ENCODE assay signal across 14 cellular contexts in the genomic region with DNA sequence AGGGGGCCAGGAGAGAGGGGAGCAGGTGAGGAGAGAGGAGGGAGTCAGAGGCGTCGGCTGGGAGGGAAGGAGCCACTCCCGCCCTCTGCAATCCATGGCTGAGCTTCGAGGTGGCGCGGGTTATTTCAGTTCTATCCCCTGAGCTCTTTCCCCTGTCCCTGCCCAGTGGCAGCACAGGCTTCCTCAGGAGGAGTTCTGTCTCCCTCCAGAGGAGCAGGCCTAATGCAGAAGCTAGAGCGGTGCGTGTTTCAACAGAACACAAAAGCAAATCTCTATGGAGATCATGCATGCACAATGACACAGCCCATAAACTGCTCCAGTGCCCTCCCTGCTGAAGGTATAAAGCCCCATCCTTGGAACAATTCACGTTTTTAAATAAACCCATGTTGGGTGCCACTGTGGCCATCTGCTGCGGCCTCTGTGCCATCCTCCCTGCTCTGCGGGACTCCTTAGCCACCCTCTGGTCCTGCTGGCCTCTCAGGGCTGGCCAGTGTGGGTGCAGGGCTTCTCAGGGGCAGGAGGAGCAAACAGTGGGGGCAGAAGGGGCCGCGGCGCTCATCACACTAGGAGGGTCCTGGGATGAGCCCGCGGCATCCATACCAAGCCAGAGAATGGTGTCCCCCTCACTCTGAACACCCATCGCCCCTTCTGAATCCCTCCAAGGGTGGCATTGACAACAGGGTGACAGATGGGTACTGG.
A peak's percentile ranks its signal among the peaks of the same experiment; 100 is the strongest.
DNase-seq lines count a peak whose midpoint lies in the region; ATAC-seq and TF ChIP-seq lines count a peak whose summit lies in the region.
"Had no signal": no experiment of that assay in that cellular context is flagged by ENCODE, and none has a peak within 500 bp of the region (broad histone marks: within the 10 kb centered on the region; RNA-seq: fewer than 3 reads in every experiment).

No MANE protein-coding gene starts in this region.

- no peaks in the 10 kb centered on the region for H4K20me1 ChIP-seq in smooth muscle cell (ENCODE audit: low read depth)

- H3F3A ChIP-seq in smooth muscle cell (ENCODE audit: low read depth), result peaks cover 28% of the 10 kb centered on the region

- H3K4me1 ChIP-seq in SJCRH30 (peaks cover 52% of the 10 kb centered on the region), foreskin keratinocyte (no peaks in the 10 kb centered on the region), smooth muscle cell (ENCODE audit: low read depth) (peaks cover 4% of the 10 kb centered on the region)

- no peak overlapping the region for H2AFZ ChIP-seq in smooth muscle cell (ENCODE audit: low read depth)

- CTCF ChIA-PET in BJ (lab: Yijun Ruan, JAX), result interaction anchor here (0.9 to 1.4 kb wide), 4 partner anchors 51 to 987 kb away, joined by 3 to 5 read pairs (median 3); no protein-coding TSS in a partner anchor

- no peaks in the 10 kb centered on the region for H3K27me3 ChIP-seq in BJ (ENCODE audit: control insufficient read depth, insufficient read depth, low read length)
- no peaks in the 10 kb centered on the region for H3K27me3 ChIP-seq in SJCRH30
- peaks cover 55% of the 10 kb centered on the region for H3K27me3 ChIP-seq in foreskin keratinocyte
- H3K27me3 ChIP-seq in smooth muscle cell (ENCODE audit: low read depth), result no peaks in the 10 kb centered on the region

- TF ChIP-seq CTCF in BJ (IDR thresholded peaks at IDR 0.05; ENCODE audit: insufficient read depth, low read depth, low read length), result peak; percentile 28; the same call in 1 of the 2 replicates
- peak; percentile 37 for TF ChIP-seq CTCF in foreskin keratinocyte (conservative IDR thresholded peaks at IDR 0.05)
- TF ChIP-seq CTCF in smooth muscle cell (IDR thresholded peaks at IDR 0.05; ENCODE audit: borderline replicate concordance, insufficient read depth, poor library complexity, severe bottlenecking), result no peak

- ATAC-seq in foreskin keratinocyte (peak; percentile 23), SK-N-SH treated with all-trans-retinoic acid at 6 μM for 48 hours (no peak), GM19463 (IDR thresholded peaks at IDR 0.05; ENCODE audit: unreplicated experiment) (no peak)

- H3K79me2 ChIP-seq in smooth muscle cell (ENCODE audit: low read depth), result no peaks in the 10 kb centered on the region

- H3K27ac ChIP-seq in SJCRH30, result peak overlapping the region; percentile 97
- H3K27ac ChIP-seq in foreskin keratinocyte, result no peak overlapping the region
- H3K27ac ChIP-seq in smooth muscle cell (ENCODE audit: low read depth), result no peak overlapping the region

- DNase-seq in BJ (ENCODE audit: low read depth), result no peak
- no peak for DNase-seq in SJCRH30
- DNase-seq in foreskin keratinocyte, result peak; percentile 37 to 49
- no peak for DNase-seq in smooth muscle cell (lab: John Stamatoyannopoulos, UW; ENCODE audit: unreplicated experiment)
- no peak for DNase-seq in NCI-H2196 treated with DMSO at 0.1 percent for 48 hours (lab: John Stamatoyannopoulos, UW; ENCODE audit: unreplicated experiment)
- DNase-seq in GF-D8 (lab: John Stamatoyannopoulos, UW), result no peak
- DNase-seq: activated CD8-positive, alpha-beta memory T cell treated with anti-CD3 and anti-CD28 coated beads for 24 hours; activated naive CD4-positive, alpha-beta T cell treated with anti-CD3 and anti-CD28 coated beads for 36 hours; mammary epithelial cell; NCI-H1092; NCI-H2227 treated with DMSO at 0.1 percent for 48 hours; trophoblast cell had no signal

- H3K9me3 ChIP-seq in SJCRH30 (replicated peaks) (no peaks in the 10 kb centered on the region), smooth muscle cell (replicated peaks; ENCODE audit: low read depth) (no peaks in the 10 kb centered on the region)

- no peaks in the 10 kb centered on the region for H3K36me3 ChIP-seq in BJ (ENCODE audit: control insufficient read depth, insufficient read depth, low read length)
- no peaks in the 10 kb centered on the region for H3K36me3 ChIP-seq in SJCRH30
- no peaks in the 10 kb centered on the region for H3K36me3 ChIP-seq in smooth muscle cell (ENCODE audit: low read depth)

- WGBS in smooth muscle cell (ENCODE audit: low lambda C conversion rate), result 91% methylated on average over 16 of the region's 17 CpGs

- H3K4me3 ChIP-seq in BJ (ENCODE audit: low read depth, low read length) (no peak overlapping the region), SJCRH30 (no peak overlapping the region), smooth muscle cell (no peak overlapping the region)

- peak overlapping the region; percentile 77 for H3K4me2 ChIP-seq in smooth muscle cell

- POLR2A ChIA-PET in BJ (lab: Charles Lee), result no interaction called here

- H3K9ac ChIP-seq in smooth muscle cell (ENCODE audit: low read depth), result no peak overlapping the region

TF ChIP-seq in SK-N-SH treated with all-trans-retinoic acid at 6 μM for 48 hours, 23 proteins besides CTCF, POLR2A, EP300 and RAD21 (continues in another document):
- TF ChIP-seq ARNTL (CRISPR knock-in tag; IDR thresholded peaks at IDR 0.05; ENCODE audit: borderline replicate concordance, low read depth), result no peak
- TF ChIP-seq, protein P1, sequence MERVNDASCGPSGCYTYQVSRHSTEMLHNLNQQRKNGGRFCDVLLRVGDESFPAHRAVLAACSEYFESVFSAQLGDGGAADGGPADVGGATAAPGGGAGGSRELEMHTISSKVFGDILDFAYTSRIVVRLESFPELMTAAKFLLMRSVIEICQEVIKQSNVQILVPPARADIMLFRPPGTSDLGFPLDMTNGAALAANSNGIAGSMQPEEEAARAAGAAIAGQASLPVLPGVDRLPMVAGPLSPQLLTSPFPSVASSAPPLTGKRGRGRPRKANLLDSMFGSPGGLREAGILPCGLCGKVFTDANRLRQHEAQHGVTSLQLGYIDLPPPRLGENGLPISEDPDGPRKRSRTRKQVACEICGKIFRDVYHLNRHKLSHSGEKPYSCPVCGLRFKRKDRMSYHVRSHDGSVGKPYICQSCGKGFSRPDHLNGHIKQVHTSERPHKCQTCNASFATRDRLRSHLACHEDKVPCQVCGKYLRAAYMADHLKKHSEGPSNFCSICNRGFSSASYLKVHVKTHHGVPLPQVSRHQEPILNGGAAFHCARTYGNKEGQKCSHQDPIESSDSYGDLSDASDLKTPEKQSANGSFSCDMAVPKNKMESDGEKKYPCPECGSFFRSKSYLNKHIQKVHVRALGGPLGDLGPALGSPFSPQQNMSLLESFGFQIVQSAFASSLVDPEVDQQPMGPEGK (CRISPR knock-in tag; IDR thresholded peaks at IDR 0.05; ENCODE audit: borderline replicate concordance), result no peak
- no peak for TF ChIP-seq ZFP3 (CRISPR knock-in tag; IDR thresholded peaks at IDR 0.05)
- TF ChIP-seq RARB (CRISPR knock-in tag; IDR thresholded peaks at IDR 0.05), result no peak
- no peak for TF ChIP-seq ZC3H10 (CRISPR knock-in tag; IDR thresholded peaks at IDR 0.05)
- TF ChIP-seq CSDC2 (CRISPR knock-in tag; IDR thresholded peaks at IDR 0.05), result no peak
- no peak for TF ChIP-seq ZNF70 (CRISPR knock-in tag; IDR thresholded peaks at IDR 0.05)
- TF ChIP-seq SNAI2 (CRISPR knock-in tag; IDR thresholded peaks at IDR 0.05), result no peak
- TF ChIP-seq ISL1 (CRISPR knock-in tag; IDR thresholded peaks at IDR 0.05), result no peak
- TF ChIP-seq, protein P2, sequence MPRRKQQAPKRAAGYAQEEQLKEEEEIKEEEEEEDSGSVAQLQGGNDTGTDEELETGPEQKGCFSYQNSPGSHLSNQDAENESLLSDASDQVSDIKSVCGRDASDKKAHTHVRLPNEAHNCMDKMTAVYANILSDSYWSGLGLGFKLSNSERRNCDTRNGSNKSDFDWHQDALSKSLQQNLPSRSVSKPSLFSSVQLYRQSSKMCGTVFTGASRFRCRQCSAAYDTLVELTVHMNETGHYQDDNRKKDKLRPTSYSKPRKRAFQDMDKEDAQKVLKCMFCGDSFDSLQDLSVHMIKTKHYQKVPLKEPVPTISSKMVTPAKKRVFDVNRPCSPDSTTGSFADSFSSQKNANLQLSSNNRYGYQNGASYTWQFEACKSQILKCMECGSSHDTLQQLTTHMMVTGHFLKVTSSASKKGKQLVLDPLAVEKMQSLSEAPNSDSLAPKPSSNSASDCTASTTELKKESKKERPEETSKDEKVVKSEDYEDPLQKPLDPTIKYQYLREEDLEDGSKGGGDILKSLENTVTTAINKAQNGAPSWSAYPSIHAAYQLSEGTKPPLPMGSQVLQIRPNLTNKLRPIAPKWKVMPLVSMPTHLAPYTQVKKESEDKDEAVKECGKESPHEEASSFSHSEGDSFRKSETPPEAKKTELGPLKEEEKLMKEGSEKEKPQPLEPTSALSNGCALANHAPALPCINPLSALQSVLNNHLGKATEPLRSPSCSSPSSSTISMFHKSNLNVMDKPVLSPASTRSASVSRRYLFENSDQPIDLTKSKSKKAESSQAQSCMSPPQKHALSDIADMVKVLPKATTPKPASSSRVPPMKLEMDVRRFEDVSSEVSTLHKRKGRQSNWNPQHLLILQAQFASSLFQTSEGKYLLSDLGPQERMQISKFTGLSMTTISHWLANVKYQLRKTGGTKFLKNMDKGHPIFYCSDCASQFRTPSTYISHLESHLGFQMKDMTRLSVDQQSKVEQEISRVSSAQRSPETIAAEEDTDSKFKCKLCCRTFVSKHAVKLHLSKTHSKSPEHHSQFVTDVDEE (CRISPR knock-in tag; IDR thresholded peaks at IDR 0.05), result no peak
- no peak for TF ChIP-seq TOX (CRISPR knock-in tag; IDR thresholded peaks at IDR 0.05; ENCODE audit: borderline replicate concordance)
- TF ChIP-seq, protein P3, sequence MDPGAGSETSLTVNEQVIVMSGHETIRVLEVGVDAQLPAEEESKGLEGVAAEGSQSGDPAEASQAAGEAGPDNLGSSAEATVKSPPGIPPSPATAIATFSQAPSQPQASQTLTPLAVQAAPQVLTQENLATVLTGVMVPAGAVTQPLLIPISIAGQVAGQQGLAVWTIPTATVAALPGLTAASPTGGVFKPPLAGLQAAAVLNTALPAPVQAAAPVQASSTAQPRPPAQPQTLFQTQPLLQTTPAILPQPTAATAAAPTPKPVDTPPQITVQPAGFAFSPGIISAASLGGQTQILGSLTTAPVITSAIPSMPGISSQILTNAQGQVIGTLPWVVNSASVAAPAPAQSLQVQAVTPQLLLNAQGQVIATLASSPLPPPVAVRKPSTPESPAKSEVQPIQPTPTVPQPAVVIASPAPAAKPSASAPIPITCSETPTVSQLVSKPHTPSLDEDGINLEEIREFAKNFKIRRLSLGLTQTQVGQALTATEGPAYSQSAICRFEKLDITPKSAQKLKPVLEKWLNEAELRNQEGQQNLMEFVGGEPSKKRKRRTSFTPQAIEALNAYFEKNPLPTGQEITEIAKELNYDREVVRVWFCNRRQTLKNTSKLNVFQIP (CRISPR knock-in tag; IDR thresholded peaks at IDR 0.05; ENCODE audit: borderline replicate concordance, low read depth), result no peak
- no peak for TF ChIP-seq OSR1 (CRISPR knock-in tag; IDR thresholded peaks at IDR 0.05)
- no peak for TF ChIP-seq PPARA (CRISPR knock-in tag; IDR thresholded peaks at IDR 0.05; ENCODE audit: borderline replicate concordance)

Comparison
In these comparisons a context has a peak if more than half of its experiments do, and no peak if none do; other contexts are left out.
1. DNase-seq: peak in foreskin keratinocyte (2 of 2); none in BJ (single experiment), SJCRH30 (0 of 2), smooth muscle cell (single experiment), NCI-H2196 treated with DMSO at 0.1 percent for 48 hours (single experiment) and GF-D8 (single experiment).